ENCODE assay signal across 13 cellular contexts in the genomic region with DNA sequence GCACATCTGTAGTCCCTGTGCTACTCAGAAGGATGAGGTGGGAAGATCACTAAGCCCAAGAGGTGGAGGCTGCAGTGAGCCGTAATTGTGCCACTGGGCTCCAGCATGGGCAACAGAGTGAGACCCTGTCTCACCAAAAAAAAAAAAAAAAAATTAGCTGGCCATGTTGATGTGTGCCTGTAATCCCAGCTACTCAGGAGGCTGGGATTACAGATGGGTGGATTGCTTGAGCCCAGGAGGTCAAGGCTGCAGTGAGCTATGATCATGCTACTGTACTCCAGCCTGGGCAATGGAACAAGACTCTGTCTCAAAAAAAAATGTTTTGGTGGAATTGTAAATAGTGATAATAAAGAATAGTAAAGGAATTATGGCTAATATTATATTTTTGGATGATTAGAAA.
"Had no signal": no experiment of that assay in that cellular context is flagged by ENCODE, and none has a peak within 500 bp of the region (broad histone marks: within the 10 kb centered on the region; RNA-seq: fewer than 3 reads in every experiment).

No MANE protein-coding gene starts in this region.

- H3K4me3 ChIP-seq: heart left ventricle, mucosa of descending colon, testis, transverse colon had no signal

- H3K4me1 ChIP-seq: heart left ventricle, testis, transverse colon had no signal

- H3K27me3 ChIP-seq: heart left ventricle, testis, transverse colon had no signal

- DNase-seq: effector memory CD4-positive, alpha-beta T cell; heart left ventricle; hippocampal formation; kidney glomerular epithelial cell; mammary epithelial cell; mucosa of descending colon; naive thymus-derived CD8-positive, alpha-beta T cell; stimulated activated CD4-positive, alpha-beta T cell treated with anti-CD3 and anti-CD28 coated beads, Interleukin-2, amount 100 ng/mL, for 24 hours; stimulated activated CD4-positive, alpha-beta T cell treated with anti-CD3 and anti-CD28 coated beads, Interleukin-4, amount 100 ng/mL, for 4 hours; stimulated activated naive B cell treated with anti-CD40 and anti-IgM and Interleukin-4, amounts not matched to agents 10 μg/mL and 1 μg/mL and 100 μg/mL, for 72 hours; stimulated activated naive CD8-positive, alpha-beta T cell treated with anti-CD3 and anti-CD28 coated beads, Interleukin-15, amount 100 ng/mL, for 72 hours; testis; transverse colon had no signal

- H3K9me3 ChIP-seq: heart left ventricle, mucosa of descending colon, testis, transverse colon had no signal

- H3K27ac ChIP-seq: heart left ventricle, testis, transverse colon had no signal
